20 cellular contexts compared by ENCODE assay signal in genomic region chr1:72170246-72170645, GRCh38.
"Had no signal": no experiment of that assay in that cellular context is flagged by ENCODE, and none has a peak within 500 bp of the region (broad histone marks: within the 10 kb centered on the region; RNA-seq: fewer than 3 reads in every experiment).

No MANE protein-coding gene starts in this region.

- H3K27me3 ChIP-seq: esophagus squamous epithelium, gastrocnemius medialis, heart right ventricle, left lung had no signal

- H3K27ac ChIP-seq: coronary artery, epithelial cell of prostate, esophagus squamous epithelium, gastrocnemius medialis, heart right ventricle, left lung, lower lobe of right lung had no signal

- H3K36me3 ChIP-seq: esophagus squamous epithelium, gastrocnemius medialis, heart right ventricle, left lung, lower lobe of right lung had no signal

- H3K4me1 ChIP-seq: esophagus squamous epithelium, gastrocnemius medialis, heart right ventricle, left lung, lower lobe of right lung had no signal

- DNase-seq: effector memory CD4-positive, alpha-beta T cell; erythroblast; esophagus squamous epithelium; foreskin fibroblast; foreskin melanocyte; gastrocnemius medialis; glutamatergic neuron; head of caudate nucleus; heart right ventricle; hippocampal formation; left cardiac atrium; left lung; left ventricle myocardium superior; lower lobe of right lung; mesenchymal stem cell; mucosa of descending colon; naive B cell; naive thymus-derived CD8-positive, alpha-beta T cell had no signal

- H3K9me3 ChIP-seq: esophagus squamous epithelium, gastrocnemius medialis, heart right ventricle, left lung, lower lobe of right lung, mucosa of descending colon had no signal

- H3K4me3 ChIP-seq: coronary artery, esophagus squamous epithelium, gastrocnemius medialis, heart right ventricle, left lung, lower lobe of right lung, mucosa of descending colon had no signal
